8 cellular contexts compared by ENCODE assay signal in the genomic region with DNA sequence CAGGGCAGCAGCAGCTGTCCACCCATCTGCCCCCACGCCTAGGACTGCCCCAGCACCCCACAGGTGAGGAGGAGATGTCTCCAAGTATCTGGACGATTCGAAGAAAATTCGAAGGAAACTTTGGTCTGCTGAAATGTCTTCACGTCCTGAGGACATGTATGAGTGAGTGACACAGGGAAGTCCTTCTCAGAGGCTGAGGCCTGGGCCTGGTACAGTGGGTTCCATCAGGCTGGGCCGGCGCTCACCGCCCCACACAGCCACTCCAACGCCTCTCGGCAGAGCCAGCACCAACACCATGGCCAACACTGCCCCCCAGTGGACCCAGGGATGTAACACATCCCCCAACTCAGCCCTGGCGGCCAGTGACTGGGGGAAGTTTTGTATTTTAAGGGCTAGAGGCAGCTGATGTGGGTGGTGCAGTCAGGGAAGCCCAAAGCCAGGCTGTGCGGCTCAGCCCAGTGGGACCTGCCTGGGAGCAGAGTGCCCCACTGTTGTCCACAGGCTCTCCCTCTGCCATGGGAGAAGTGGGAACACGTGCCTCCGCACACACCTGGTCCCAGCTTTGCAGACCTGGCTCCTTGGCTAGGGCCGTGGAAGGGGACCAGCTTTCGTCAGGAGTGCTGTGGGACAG. TPM values are rescaled to one million over a fixed set of nuclear protein-coding genes. Genes with fewer than 3 reads are reported as not detected.
DNase-seq lines count a peak whose midpoint lies in the region; ATAC-seq and TF ChIP-seq lines count a peak whose summit lies in the region.

No MANE protein-coding gene starts in this region.

- H3K9ac ChIP-seq in NT2/D1 (ENCODE audit: insufficient read length, low read depth): peak overlapping the region; percentile 53

- peaks cover 5% of the 10 kb centered on the region for H3K4me1 ChIP-seq in NT2/D1 (ENCODE audit: insufficient read depth, insufficient read length)

- no peaks in the 10 kb centered on the region for H3K27me3 ChIP-seq in NT2/D1 (ENCODE audit: insufficient read depth, insufficient read length)

- peaks cover 0 to 6% (median 0%) of the 10 kb centered on the region in 3 donors for H3K36me3 Mint-ChIP-seq in naive thymus-derived CD8-positive, alpha-beta T cell

- ATAC-seq in HG03135 (IDR thresholded peaks at IDR 0.05; ENCODE audit: unreplicated experiment): peak; percentile 65
- peak; percentile 98 to 99 for ATAC-seq in naive thymus-derived CD8-positive, alpha-beta T cell
- no peak for ATAC-seq in GM21390 (IDR thresholded peaks at IDR 0.05; ENCODE audit: unreplicated experiment)

- H3K27me3 Mint-ChIP-seq in naive thymus-derived CD8-positive, alpha-beta T cell: no peaks in the 10 kb centered on the region

- peak overlapping the region in 9 of 10 donors; percentile 31 to 95 (median 91) for H3K27ac Mint-ChIP-seq in naive thymus-derived CD8-positive, alpha-beta T cell

- peaks cover 5 to 11% (median 5%) of the 10 kb centered on the region in 4 donors for H3K4me1 Mint-ChIP-seq in naive thymus-derived CD8-positive, alpha-beta T cell

- H3K4me3 Mint-ChIP-seq in naive thymus-derived CD8-positive, alpha-beta T cell: no peak overlapping the region

- TF ChIP-seq POLR2A in erythroblast (IDR thresholded peaks at IDR 0.05; ENCODE audit: low read length): no peak

- no peak overlapping the region for H3K4me3 ChIP-seq in NT2/D1 (ENCODE audit: insufficient read length, low read depth)

- POLR2A ChIA-PET in naive thymus-derived CD8-positive, alpha-beta T cell (lab: Charles Lee): interaction anchor here (0.6 to 2.5 kb wide), 6 partner anchors 18 to 124 kb away, joined by 3 to 6 read pairs (median 3); a partner anchor contains a TSS

- DNase-seq in DMS 273 (lab: John Stamatoyannopoulos, UW; ENCODE audit: unreplicated experiment) (peak; percentile 90), NT2/D1 (ENCODE audit: low read depth, low spot score) (peak; percentile 39), erythroblast (lab: John Stamatoyannopoulos, UW) (peak; percentile 80 to 89)
- DNase-seq in activated CD8-positive, alpha-beta memory T cell treated with anti-CD3 and anti-CD28 coated beads, Interleukin-2, amount 50 U/mL, for 24 hours (ENCODE audit: extremely low read depth): peak; percentile 52
- DNase-seq in naive thymus-derived CD8-positive, alpha-beta T cell: peak; percentile 70 to 91 (median 83)
- DNase-seq in stimulated activated CD8-positive, alpha-beta memory T cell treated with anti-CD3 and anti-CD28 coated beads, Interleukin-7, amount 100 ng/mL, for 48 hours (ENCODE audit: extremely low read depth in 1 of 2, low read depth in 1 of 2): peak; percentile 50 to 63

- peaks cover 60% of the 10 kb centered on the region for H3K36me3 ChIP-seq in NT2/D1 (ENCODE audit: insufficient read depth, insufficient read length, low read length)

- no peaks in the 10 kb centered on the region for H3K9me3 ChIP-seq in NT2/D1 (ENCODE audit: insufficient read depth, low read length)

- H3K9me3 Mint-ChIP-seq in naive thymus-derived CD8-positive, alpha-beta T cell: no peaks in the 10 kb centered on the region

RNA-seq across cellular contexts. Expression of a gene that starts 55.8 kb away (rescaled TPM):
- total RNA-seq in naive thymus-derived CD8-positive, alpha-beta T cell: 10 to 100 TPM; 28.3 to 32.3 TPM
- polyA plus RNA-seq in naive thymus-derived CD8-positive, alpha-beta T cell: 1 to 10 TPM in 1 of 3 donors, under 1 TPM in 2; 0.33 to 2.4 (median 0.80) TPM

RNA-seq across cellular contexts. Expression of a gene that starts 58.8 kb away (rescaled TPM):
- total RNA-seq in naive thymus-derived CD8-positive, alpha-beta T cell: 10 to 100 TPM; 72.9 to 80.0 TPM
- 10 to 100 TPM; 39.6 to 53.5 (median 42.4) TPM for polyA plus RNA-seq in naive thymus-derived CD8-positive, alpha-beta T cell

Comparison
In these comparisons a context has a peak if more than half of its experiments do, and no peak if none do; other contexts are left out.
1. DNase-seq: peak in every context shown above with its lines; median percentile 90 in DMS 273; 84 in erythroblast; 83 in naive thymus-derived CD8-positive, alpha-beta T cell; 56 in stimulated activated CD8-positive, alpha-beta memory T cell treated with anti-CD3 and anti-CD28 coated beads, Interleukin-7, amount 100 ng/mL, for 48 hours; 52 in activated CD8-positive, alpha-beta memory T cell treated with anti-CD3 and anti-CD28 coated beads, Interleukin-2, amount 50 U/mL, for 24 hours; 39 in NT2/D1.